ENCODE assay signal across 8 cellular contexts in genomic region chr7:70829221-70830059, GRCh38.
DNase-seq lines count a peak whose midpoint lies in the region; ATAC-seq lines count a peak whose summit lies in the region.

No MANE protein-coding gene starts in this region.

- H3K27me3 Mint-ChIP-seq in natural killer cell treated with Interleukin-12 subunit alpha and Interleukin-12 subunit beta and Interleukin-15 and Interleukin-18, amount 100 ng/mL, for 72 hours, result peaks cover 6 to 9% of the 10 kb centered on the region in 2 donors

- ATAC-seq in HG03280 (IDR thresholded peaks at IDR 0.05; ENCODE audit: unreplicated experiment), result peak; percentile 60
- ATAC-seq in natural killer cell treated with Interleukin-12 subunit alpha and Interleukin-12 subunit beta and Interleukin-15 and Interleukin-18, amount 100 ng/mL, for 72 hours, result peak; percentile 87 to 89
- ATAC-seq in stimulated activated effector memory CD8-positive, alpha-beta T cell treated with anti-CD3 and anti-CD28 coated beads, Interleukin-12 subunit alpha, Interleukin-12 subunit beta, amount 100 ng/mL, for 72 hours, result peak; percentile 97

- no peak overlapping the region for H3K27ac Mint-ChIP-seq in natural killer cell treated with Interleukin-12 subunit alpha and Interleukin-12 subunit beta and Interleukin-15 and Interleukin-18, amount 100 ng/mL, for 72 hours
- no peak overlapping the region for H3K27ac Mint-ChIP-seq in stimulated activated effector memory CD8-positive, alpha-beta T cell treated with anti-CD3 and anti-CD28 coated beads, Interleukin-12 subunit alpha, Interleukin-12 subunit beta, amount 100 ng/mL, for 72 hours

- peak overlapping the region; percentile 53 for H3K4me3 Mint-ChIP-seq in natural killer cell treated with Interleukin-12 subunit alpha and Interleukin-12 subunit beta and Interleukin-15 and Interleukin-18, amount 100 ng/mL, for 72 hours
- peak overlapping the region; percentile 36 for H3K4me3 Mint-ChIP-seq in stimulated activated effector memory CD8-positive, alpha-beta T cell treated with anti-CD3 and anti-CD28 coated beads, Interleukin-12 subunit alpha, Interleukin-12 subunit beta, amount 100 ng/mL, for 72 hours

- no peaks in the 10 kb centered on the region for H3K36me3 Mint-ChIP-seq in natural killer cell treated with Interleukin-12 subunit alpha and Interleukin-12 subunit beta and Interleukin-15 and Interleukin-18, amount 100 ng/mL, for 72 hours
- no peaks in the 10 kb centered on the region for H3K36me3 Mint-ChIP-seq in stimulated activated effector memory CD8-positive, alpha-beta T cell treated with anti-CD3 and anti-CD28 coated beads, Interleukin-12 subunit alpha, Interleukin-12 subunit beta, amount 100 ng/mL, for 72 hours

- peaks cover 9 to 12% of the 10 kb centered on the region in 2 donors for H3K4me1 Mint-ChIP-seq in natural killer cell treated with Interleukin-12 subunit alpha and Interleukin-12 subunit beta and Interleukin-15 and Interleukin-18, amount 100 ng/mL, for 72 hours (ENCODE audit: low read depth in 2 of 2)
- peaks cover 16% of the 10 kb centered on the region for H3K4me1 Mint-ChIP-seq in stimulated activated effector memory CD8-positive, alpha-beta T cell treated with anti-CD3 and anti-CD28 coated beads, Interleukin-12 subunit alpha, Interleukin-12 subunit beta, amount 100 ng/mL, for 72 hours

- peaks cover 3% of the 10 kb centered on the region for H3K9me3 Mint-ChIP-seq in natural killer cell treated with Interleukin-12 subunit alpha and Interleukin-12 subunit beta and Interleukin-15 and Interleukin-18, amount 100 ng/mL, for 72 hours
- H3K9me3 Mint-ChIP-seq in stimulated activated effector memory CD8-positive, alpha-beta T cell treated with anti-CD3 and anti-CD28 coated beads, Interleukin-12 subunit alpha, Interleukin-12 subunit beta, amount 100 ng/mL, for 72 hours, result no peaks in the 10 kb centered on the region

- DNase-seq in SIG-M5 treated with dmso at 0.1 percent for 504 hours (lab: John Stamatoyannopoulos, UW; ENCODE audit: unreplicated experiment), result peak; percentile 9
- DNase-seq in SIG-M5 (lab: John Stamatoyannopoulos, UW), result no peak
- peak; percentile 19 for DNase-seq in NOMO-1 treated with dmso at 0.1 percent for 144 hours (lab: John Stamatoyannopoulos, UW; ENCODE audit: unreplicated experiment)
- DNase-seq in activated T-cell treated with anti-CD3 and anti-CD28 coated beads, Interleukin-2, amount 50 U/mL, for 1 hour, result peak; percentile 55
- peak; percentile 11 for DNase-seq in fibroblast of gingiva (ENCODE audit: low read depth)
- peak; percentile 70 for DNase-seq in natural killer cell treated with Interleukin-12 subunit alpha and Interleukin-12 subunit beta and Interleukin-15 and Interleukin-18, amount 100 ng/mL, for 72 hours (ENCODE audit: low spot score)
- peak; percentile 65 to 84 for DNase-seq in stimulated activated effector memory CD8-positive, alpha-beta T cell treated with anti-CD3 and anti-CD28 coated beads, Interleukin-12 subunit alpha, Interleukin-12 subunit beta, amount 100 ng/mL, for 72 hours (ENCODE audit: low spot score in 2 of 2)
